35 cellular contexts compared by ENCODE assay signal in genomic region chr2:29229640-29230039, GRCh38.
"Had no signal": no experiment of that assay in that cellular context is flagged by ENCODE, and none has a peak within 500 bp of the region (broad histone marks: within the 10 kb centered on the region; RNA-seq: fewer than 3 reads in every experiment).

No MANE protein-coding gene starts in this region.

- H3K36me3 ChIP-seq: adrenal gland, breast epithelium, WERI-Rb-1 had no signal

- H3K9me3 ChIP-seq: adrenal gland, body of pancreas, breast epithelium had no signal

- ATAC-seq: activated CD4-positive, alpha-beta T cell treated with anti-CD3 and anti-CD28 coated beads for 36 hours; activated CD8-positive, alpha-beta T cell treated with anti-CD3 and anti-CD28 coated beads, Interleukin-2, amount 10 ng/mL, durations not matched to agents 7 days and 5 days; activated naive CD4-positive, alpha-beta T cell treated with anti-CD3 and anti-CD28 coated beads, Interleukin-2, amount 50 U/mL, for 72 hours; body of pancreas had no signal

- H3K27ac ChIP-seq: adrenal gland, body of pancreas, breast epithelium, PC-9, RWPE1, WERI-Rb-1 had no signal

- DNase-seq: activated CD4-positive, alpha-beta T cell treated with anti-CD3 and anti-CD28 coated beads for 36 hours; activated CD4-positive, alpha-beta T cell treated with anti-CD3 and anti-CD28 coated beads, Interleukin-2, amount 10 ng/mL, durations not matched to agents 7 days and 5 days; activated CD4-positive, alpha-beta T cell treated with anti-CD3 and anti-CD28 coated beads, Interleukin-2, amount 50 U/mL, for 48 hours; activated CD8-positive, alpha-beta T cell treated with anti-CD3 and anti-CD28 coated beads, Interleukin-2, amount 10 ng/mL, durations not matched to agents 7 days and 5 days; activated gamma-delta T cell; activated naive CD4-positive, alpha-beta T cell treated with anti-CD3 and anti-CD28 coated beads for 36 hours; activated T-cell treated with anti-CD3 and anti-CD28 coated beads, Interleukin-2, amount 50 U/mL, for 24 hours; adrenal gland; body of pancreas; caudate nucleus; cerebellar nuclear complex; Kasumi-1; KG1; MM.1S; MV-4-11; NCI-H1092; NCI-H146; NCI-H187; NCI-H2029 treated with DMSO at 0.1 percent for 48 hours; NCI-H2107; NCI-H2171; NCI-H510A; NCI-H526; NCI-H748 treated with DMSO at 0.1 percent for 48 hours; NK-92 treated with Interleukin-12 subunit alpha and Interleukin-12 subunit beta, amount 100 ng/mL, for 24 hours; PC-9; Right ventricle myocardium superior; SW 1271; T-helper 1 cell; T-helper 2 cell; T-helper 9 cell; WERI-Rb-1 had no signal

- H3K4me1 ChIP-seq: adrenal gland, body of pancreas, breast epithelium had no signal

- H3K4me3 ChIP-seq: adrenal gland, body of pancreas, breast epithelium, PC-9 had no signal

- H3K27me3 ChIP-seq: adrenal gland, body of pancreas had no signal
